28 cellular contexts compared by ENCODE assay signal in the genomic region with DNA sequence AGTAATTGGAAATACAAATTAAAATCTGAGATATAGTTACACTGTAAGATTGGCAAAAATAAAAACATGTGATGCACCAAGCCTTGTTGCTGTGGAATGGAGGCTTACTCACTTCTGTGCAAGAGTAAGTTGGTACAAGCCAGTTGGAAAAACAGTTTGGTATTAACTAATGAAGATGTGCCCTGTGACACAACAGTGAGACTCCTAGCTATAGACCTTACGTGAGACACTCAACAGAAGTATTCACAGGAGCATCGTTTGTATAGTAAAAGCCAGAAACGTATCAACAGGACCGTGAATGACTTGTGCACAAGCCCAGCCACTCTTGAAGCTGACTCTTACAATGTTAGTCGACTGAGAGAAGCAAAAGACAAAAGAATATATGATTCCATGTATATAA. TPM values are rescaled to one million over a fixed set of nuclear protein-coding genes. Genes with fewer than 3 reads are reported as not detected.
"Had no signal": no experiment of that assay in that cellular context is flagged by ENCODE, and none has a peak within 500 bp of the region (broad histone marks: within the 10 kb centered on the region; RNA-seq: fewer than 3 reads in every experiment).

No MANE protein-coding gene starts in this region.

- H3K4me3 ChIP-seq: left ventricle myocardium inferior, lower lobe of right lung, psoas muscle, spleen, testis, tibial nerve, upper lobe of right lung, vagina had no signal

- H3K27me3 Mint-ChIP-seq: naive B cell; stimulated activated memory B cell treated with anti-CD40 and anti-IgM and Interleukin-4, amounts not matched to agents 10 μg/mL and 1 μg/mL and 100 μg/mL, for 72 hours; stimulated activated naive CD8-positive, alpha-beta T cell treated with anti-CD3 and anti-CD28 coated beads, Interleukin-15, amount 100 ng/mL, for 72 hours had no signal

- ATAC-seq: foreskin keratinocyte; left cardiac atrium; lower lobe of right lung; psoas muscle; sciatic nerve; stimulated activated memory B cell treated with anti-CD40 and anti-IgM and Interleukin-4, amounts not matched to agents 10 μg/mL and 1 μg/mL and 100 μg/mL, for 72 hours; stimulated activated naive CD8-positive, alpha-beta T cell treated with anti-CD3 and anti-CD28 coated beads, Interleukin-15, amount 100 ng/mL, for 72 hours; upper lobe of right lung had no signal

- H3K4me1 ChIP-seq: foreskin keratinocyte, left ventricle myocardium inferior, lower lobe of right lung, upper lobe of right lung, vagina had no signal

- H3K4me3 Mint-ChIP-seq: endodermal cell; immature natural killer cell; naive B cell; stimulated activated memory B cell treated with anti-CD40 and anti-IgM and Interleukin-4, amounts not matched to agents 10 μg/mL and 1 μg/mL and 100 μg/mL, for 72 hours; stimulated activated naive CD8-positive, alpha-beta T cell treated with anti-CD3 and anti-CD28 coated beads, Interleukin-15, amount 100 ng/mL, for 72 hours had no signal

- H3K9me3 Mint-ChIP-seq: endodermal cell; immature natural killer cell; naive B cell; stimulated activated memory B cell treated with anti-CD40 and anti-IgM and Interleukin-4, amounts not matched to agents 10 μg/mL and 1 μg/mL and 100 μg/mL, for 72 hours; stimulated activated naive CD8-positive, alpha-beta T cell treated with anti-CD3 and anti-CD28 coated beads, Interleukin-15, amount 100 ng/mL, for 72 hours had no signal

- H3K27me3 ChIP-seq: foreskin keratinocyte, neutrophil, spleen, testis, tibial nerve, upper lobe of right lung, vagina had no signal

- H3K9me3 ChIP-seq: left ventricle myocardium inferior, lower lobe of right lung, neutrophil, psoas muscle, spleen, testis, tibial nerve, upper lobe of right lung, vagina had no signal

- H3K4me1 Mint-ChIP-seq: endodermal cell had no signal

- H3K27ac ChIP-seq: foreskin keratinocyte, left ventricle myocardium inferior, lower lobe of right lung, neutrophil, psoas muscle, spleen, testis, tibial nerve, upper lobe of right lung, vagina had no signal

- FAIRE-seq: endothelial cell of umbilical vein, keratinocyte had no signal

- H3K27ac Mint-ChIP-seq: stimulated activated memory B cell treated with anti-CD40 and anti-IgM and Interleukin-4, amounts not matched to agents 10 μg/mL and 1 μg/mL and 100 μg/mL, for 72 hours; stimulated activated naive CD8-positive, alpha-beta T cell treated with anti-CD3 and anti-CD28 coated beads, Interleukin-15, amount 100 ng/mL, for 72 hours had no signal

- DNase-seq: dermis blood vessel endothelial cell; effector CD4-positive, alpha-beta T cell; endodermal cell; erythroblast; foreskin keratinocyte; immature natural killer cell; left cardiac atrium; left ventricle myocardium inferior; lower lobe of right lung; mesendoderm; naive B cell; psoas muscle; retina; spleen; stimulated activated CD4-positive, alpha-beta T cell treated with anti-CD3 and anti-CD28 coated beads, Interleukin-15, amount 100 ng/mL, for 24 hours; stimulated activated CD4-positive, alpha-beta T cell treated with anti-CD3 and anti-CD28 coated beads, Interleukin-1b, Interleukin-23, amount 100 ng/mL, for 48 hours; stimulated activated CD4-positive, alpha-beta T cell treated with anti-CD3 and anti-CD28 coated beads, Interleukin-4, amount 100 ng/mL, for 24 hours; stimulated activated naive CD8-positive, alpha-beta T cell treated with anti-CD3 and anti-CD28 coated beads, Interleukin-15, amount 100 ng/mL, for 72 hours; testis; upper lobe of right lung had no signal

RNA-seq across cellular contexts. Expression of gene CFAP61, which starts 20.5 kb away (rescaled TPM):
- total RNA-seq: dermis blood vessel endothelial cell, endothelial cell of umbilical vein, foreskin keratinocyte, osteoblast, spleen, upper lobe of right lung had no signal
- polyA plus RNA-seq: endothelial cell of umbilical vein, foreskin keratinocyte had no signal
